Comparison of ENCODE assay signal across 13 cellular contexts in the genomic region with DNA sequence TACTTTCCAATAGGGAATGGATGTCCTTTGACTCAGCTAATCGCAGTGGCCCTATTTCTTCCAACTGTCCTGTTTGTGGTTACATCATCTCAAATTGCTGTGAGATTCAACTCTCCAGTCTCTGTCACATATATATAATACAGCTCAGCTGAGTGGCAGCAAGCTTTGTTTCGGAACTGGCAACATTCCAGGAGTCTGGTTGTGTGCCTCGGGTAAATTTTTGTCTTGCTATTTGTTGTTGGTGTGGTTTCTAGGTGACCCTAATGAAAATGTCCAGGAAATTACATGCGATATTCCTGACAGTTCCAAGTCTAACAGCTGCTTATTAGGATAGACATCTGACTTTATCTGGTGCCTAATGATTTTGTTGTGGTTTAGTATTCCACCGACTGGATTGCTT.
A peak's percentile ranks its signal among the peaks of the same experiment; 100 is the strongest.
DNase-seq lines count a peak whose midpoint lies in the region; TF ChIP-seq lines count a peak whose summit lies in the region.
"Had no signal": no experiment of that assay in that cellular context is flagged by ENCODE, and none has a peak within 500 bp of the region (broad histone marks: within the 10 kb centered on the region; RNA-seq: fewer than 3 reads in every experiment).

No MANE protein-coding gene starts in this region.

- CTCF ChIA-PET in HEK293T (lab: Yijun Ruan, JAX): no interaction called here

- TF ChIP-seq CTCF in AG10803 (conservative IDR thresholded peaks at IDR 0.05; ENCODE audit: low read length): no peak
- no peak for TF ChIP-seq CTCF in brain microvascular endothelial cell (IDR thresholded peaks at IDR 0.05; ENCODE audit: low read depth, low read length, missing control alignments)

- DNase-seq in AG10803 (ENCODE audit: low read depth) (peak; percentile 62), NCI-H1092 treated with DMSO at 0.1 percent for 48 hours (lab: John Stamatoyannopoulos, UW) (peak; percentile 56), brain microvascular endothelial cell (peak; percentile 25), islet precursor cell (peak; percentile 51), EL (no peak), HEK293T (ENCODE audit: extremely low spot score) (no peak), HuH-7 (ENCODE audit: low spot score) (no peak)
- DNase-seq in activated CD4-positive, alpha-beta T cell treated with anti-CD3 and anti-CD28 coated beads for 48 hours: no peak
- DNase-seq: activated CD8-positive, alpha-beta memory T cell treated with anti-CD3 and anti-CD28 coated beads, Interleukin-2, amount 10 ng/mL, durations not matched to agents 7 days and 5 days; activated naive CD8-positive, alpha-beta T cell treated with anti-CD3 and anti-CD28 coated beads, Interleukin-2, amount 10 ng/mL, durations not matched to agents 7 days and 5 days; Peyer's patch; stimulated activated CD4-positive, alpha-beta T cell treated with anti-CD3 and anti-CD28 coated beads, Interleukin-4, amount 100 ng/mL, for 24 hours; stimulated activated naive CD4-positive, alpha-beta T cell treated with Interleukin-2 at 50 U/mL for 16 hours had no signal

- in situ Hi-C loops in brain microvascular endothelial cell (cut with HindIII; ENCODE audit: low pct_ligation_motif_present, low sequenced_read_pairs): no loop called here

- POLR2A ChIA-PET in HEK293T (lab: Yijun Ruan, JAX): no interaction called here

- H3K4me3 ChIP-seq in AG10803 (ENCODE audit: low read length) (no peak overlapping the region), brain microvascular endothelial cell (ENCODE audit: low read depth, low read length) (no peak overlapping the region)
- H3K4me3 ChIP-seq: Peyer's patch had no signal

- H3K27ac ChIP-seq in brain microvascular endothelial cell: no peak overlapping the region
- H3K27ac ChIP-seq: Peyer's patch had no signal

- no peaks in the 10 kb centered on the region for H3K36me3 ChIP-seq in brain microvascular endothelial cell (replicated peaks)
- H3K36me3 ChIP-seq: Peyer's patch had no signal

- no peaks in the 10 kb centered on the region for H3K27me3 ChIP-seq in brain microvascular endothelial cell (replicated peaks)
- H3K27me3 ChIP-seq: Peyer's patch had no signal

TF ChIP-seq in HEK293T, 16 proteins besides CTCF, POLR2A, EP300 and RAD21:
- TF ChIP-seq CTBP1 (IDR thresholded peaks at IDR 0.05; ENCODE audit: borderline replicate concordance) (no peak), FOXM1 (IDR thresholded peaks at IDR 0.05; ENCODE audit: borderline replicate concordance) (no peak), FOXK2 (IDR thresholded peaks at IDR 0.05) (no peak), SUZ12 (IDR thresholded peaks at IDR 0.05) (no peak), FOXA1 (IDR thresholded peaks at IDR 0.05) (no peak), ARNT (IDR thresholded peaks at IDR 0.05) (no peak), L3MBTL2 (conservative IDR thresholded peaks at IDR 0.05) (no peak), ZNF384 (IDR thresholded peaks at IDR 0.05) (no peak), NFRKB (IDR thresholded peaks at IDR 0.05) (no peak)
- TF ChIP-seq, protein P1, sequence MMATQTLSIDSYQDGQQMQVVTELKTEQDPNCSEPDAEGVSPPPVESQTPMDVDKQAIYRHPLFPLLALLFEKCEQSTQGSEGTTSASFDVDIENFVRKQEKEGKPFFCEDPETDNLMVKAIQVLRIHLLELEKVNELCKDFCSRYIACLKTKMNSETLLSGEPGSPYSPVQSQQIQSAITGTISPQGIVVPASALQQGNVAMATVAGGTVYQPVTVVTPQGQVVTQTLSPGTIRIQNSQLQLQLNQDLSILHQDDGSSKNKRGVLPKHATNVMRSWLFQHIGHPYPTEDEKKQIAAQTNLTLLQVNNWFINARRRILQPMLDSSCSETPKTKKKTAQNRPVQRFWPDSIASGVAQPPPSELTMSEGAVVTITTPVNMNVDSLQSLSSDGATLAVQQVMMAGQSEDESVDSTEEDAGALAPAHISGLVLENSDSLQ (IDR thresholded peaks at IDR 0.05): no peak
TF ChIP-seq in HEK293T: peak in this region for 0.

Comparison
In these comparisons a context has a peak if more than half of its experiments do, and no peak if none do; other contexts are left out.
1. DNase-seq: peak in AG10803 (single experiment), NCI-H1092 treated with DMSO at 0.1 percent for 48 hours (single experiment), brain microvascular endothelial cell (single experiment) and islet precursor cell (single experiment); none in EL (single experiment), activated CD4-positive, alpha-beta T cell treated with anti-CD3 and anti-CD28 coated beads for 48 hours (single experiment), HEK293T (single experiment) and HuH-7 (single experiment).